Comparison of ENCODE assay signal across 12 cellular contexts in the genomic region with DNA sequence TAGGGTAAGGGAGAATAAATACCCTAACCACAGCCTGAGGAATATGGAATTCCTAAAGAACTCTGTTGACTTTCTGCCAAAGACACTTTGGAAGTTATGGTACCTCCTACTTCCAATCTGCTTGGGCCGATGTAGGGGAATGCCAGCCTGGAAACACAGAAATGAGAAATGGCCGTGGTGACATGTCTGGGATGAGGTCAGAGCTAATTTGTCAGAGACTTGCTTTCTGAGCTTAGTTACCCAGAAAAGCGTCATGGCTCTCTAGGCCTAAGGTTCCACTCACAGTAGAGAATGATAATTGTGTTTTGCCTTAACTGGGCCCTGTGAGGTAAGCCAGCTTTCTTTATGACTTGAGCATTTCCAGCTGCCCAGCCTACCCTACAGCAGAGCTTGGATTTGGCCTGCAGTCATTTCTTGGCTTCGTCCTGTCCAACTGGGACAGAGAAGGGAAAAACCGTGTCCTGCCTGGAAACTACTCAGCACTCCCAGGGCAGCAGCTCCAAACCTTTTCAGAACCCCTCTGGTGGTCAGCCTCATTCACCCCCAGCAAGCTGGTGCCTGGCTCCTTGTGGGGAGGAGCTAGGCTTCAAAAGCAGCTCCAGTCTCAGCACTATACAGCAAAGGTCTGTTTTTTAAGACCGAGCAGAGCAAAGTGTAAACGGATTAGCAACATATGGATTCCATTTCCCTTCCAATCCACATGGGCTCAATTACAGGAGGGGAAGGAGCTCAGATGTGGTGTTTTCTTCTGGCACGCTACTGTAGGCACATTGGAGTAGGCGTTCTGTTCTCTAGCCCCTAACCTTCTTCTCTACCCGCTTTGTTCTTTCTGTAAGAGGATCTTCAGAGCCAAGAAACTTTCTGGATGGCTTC.
DNase-seq lines count a peak whose midpoint lies in the region; ATAC-seq and TF ChIP-seq lines count a peak whose summit lies in the region.
"Had no signal": no experiment of that assay in that cellular context is flagged by ENCODE, and none has a peak within 500 bp of the region (broad histone marks: within the 10 kb centered on the region; RNA-seq: fewer than 3 reads in every experiment).

No MANE protein-coding gene starts in this region.

- H3K27ac ChIP-seq in heart left ventricle (peak overlapping the region in 5 of 12 donors; percentile 4 to 46 (median 37)), sigmoid colon (peak overlapping the region in 3 of 4 donors; percentile 31 to 62 (median 40))
- H3K27ac ChIP-seq: epithelial cell of prostate, tibial nerve, WERI-Rb-1 had no signal

- H3K9me3 ChIP-seq in adipocyte (ENCODE audit: control insufficient read depth, low read length), result peaks cover 5% of the 10 kb centered on the region
- no peaks in the 10 kb centered on the region for H3K9me3 ChIP-seq in heart left ventricle
- H3K9me3 ChIP-seq in sigmoid colon, result no peaks in the 10 kb centered on the region
- H3K9me3 ChIP-seq: tibial nerve had no signal

- no peak for TF ChIP-seq CTCF in heart left ventricle (IDR thresholded peaks at IDR 0.05)
- TF ChIP-seq CTCF in sigmoid colon (IDR thresholded peaks at IDR 0.05), result no peak

- intact Hi-C loops in heart left ventricle (cut with DNase I), result loop anchor here in 1 of 10 donors (10.0 kb wide), 1 partner anchor 63 kb away; no protein-coding TSS in a partner anchor
- intact Hi-C loops in sigmoid colon (cut with DNase I), result no loop called here

- H3K9ac ChIP-seq in adipocyte (ENCODE audit: low read length), result no peak overlapping the region

- H3K27me3 ChIP-seq in adipocyte (replicated peaks; ENCODE audit: control insufficient read depth, insufficient read depth, low read length) (peaks cover 9% of the 10 kb centered on the region), heart left ventricle (peaks cover 0 to 5% (median 0%) of the 10 kb centered on the region in 9 donors), sigmoid colon (no peaks in the 10 kb centered on the region)
- H3K27me3 ChIP-seq: tibial nerve had no signal

- DNase-seq in EL (peak; percentile 20), adipocyte (ENCODE audit: low read depth) (peak; percentile 63), heart left ventricle (peak in 4 of 5 donors; percentile 16 to 44 (median 28)), sigmoid colon (peak; percentile 81), RPMI8226 (no peak)
- no peak for DNase-seq in activated CD8-positive, alpha-beta memory T cell treated with anti-CD3 and anti-CD28 coated beads, Interleukin-2, amount 50 U/mL, for 48 hours
- DNase-seq: NCI-H2171, WERI-Rb-1 had no signal

- no peak for TF ChIP-seq EP300 in sigmoid colon (IDR thresholded peaks at IDR 0.05)

- H3K4me1 ChIP-seq in adipocyte (ENCODE audit: control insufficient read depth, insufficient read depth, low read length) (peaks cover 29% of the 10 kb centered on the region), heart left ventricle (peaks cover 0 to 6% (median 1%) of the 10 kb centered on the region in 12 donors), sigmoid colon (peaks cover 0 to 7% (median 0%) of the 10 kb centered on the region in 4 donors)
- H3K4me1 ChIP-seq: tibial nerve had no signal

- WGBS in heart left ventricle, 4 donors, result 75 to 86% (median 80%) methylated on average over 9 to 10 of the region's 10 CpGs
- WGBS in sigmoid colon, 2 donors, result 81 to 85% methylated on average over 10 of the region's 10 CpGs

- no peak for TF ChIP-seq POLR2A in heart left ventricle (IDR thresholded peaks at IDR 0.05)
- TF ChIP-seq POLR2A in sigmoid colon (IDR thresholded peaks at IDR 0.05), result no peak

- ATAC-seq in heart left ventricle (peak in 3 of 4 donors; percentile 67 to 79 (median 69)), HG03342 (IDR thresholded peaks at IDR 0.05; ENCODE audit: unreplicated experiment) (no peak), GM18861 (IDR thresholded peaks at IDR 0.05; ENCODE audit: unreplicated experiment) (no peak)

- no peaks in the 10 kb centered on the region for H3K36me3 ChIP-seq in adipocyte (ENCODE audit: control insufficient read depth, insufficient read depth, low read length, severe bottlenecking)
- no peaks in the 10 kb centered on the region for H3K36me3 ChIP-seq in heart left ventricle
- H3K36me3 ChIP-seq in sigmoid colon, result no peaks in the 10 kb centered on the region
- H3K36me3 ChIP-seq: tibial nerve, WERI-Rb-1 had no signal

- H3K4me3 ChIP-seq in adipocyte (ENCODE audit: low read length), result no peak overlapping the region
- H3K4me3 ChIP-seq in heart left ventricle, result no peak overlapping the region
- no peak overlapping the region for H3K4me3 ChIP-seq in sigmoid colon
- H3K4me3 ChIP-seq: tibial nerve had no signal

Comparison
In these comparisons a context has a peak if more than half of its experiments do, and no peak if none do; other contexts are left out.
1. DNase-seq: peak in EL (single experiment), adipocyte (single experiment), heart left ventricle (4 of 5) and sigmoid colon (single experiment); none in RPMI8226 (single experiment) and activated CD8-positive, alpha-beta memory T cell treated with anti-CD3 and anti-CD28 coated beads, Interleukin-2, amount 50 U/mL, for 48 hours (single experiment).
2. ATAC-seq: peak in heart left ventricle (3 of 4); none in HG03342 (single experiment) and GM18861 (single experiment).